Comparison of ENCODE assay signal across 7 cellular contexts in the genomic region with DNA sequence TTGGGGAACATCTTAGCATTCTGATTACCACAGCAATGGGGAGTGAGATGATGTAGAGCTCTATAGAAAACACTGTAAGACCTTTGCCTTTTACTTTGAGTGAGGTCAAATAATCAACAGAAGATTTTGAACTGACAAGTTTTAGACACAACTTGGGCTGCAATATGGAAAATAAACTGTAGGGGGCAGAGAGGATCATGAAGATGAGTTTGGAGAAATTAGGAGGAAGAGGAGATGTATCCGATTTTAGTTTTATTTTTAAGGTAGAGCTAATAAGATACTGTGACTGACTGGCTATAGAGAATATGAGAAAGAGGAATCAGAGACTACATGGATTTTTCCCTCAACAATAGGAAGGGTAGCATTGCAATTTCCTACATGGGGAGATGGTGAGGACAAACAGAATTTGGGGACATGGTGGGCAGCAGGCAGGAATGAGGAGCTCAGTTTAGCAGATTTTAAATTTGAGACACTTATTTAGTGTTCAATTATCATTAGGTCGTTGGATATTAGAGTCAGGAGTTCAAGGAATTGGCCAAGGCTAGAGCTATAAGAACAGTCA.
DNase-seq lines count a peak whose midpoint lies in the region; ATAC-seq and TF ChIP-seq lines count a peak whose summit lies in the region.

No MANE protein-coding gene starts in this region.

- 0 out of 2 replicates have a peak, but pooled peaks have one; percentile 32 for ATAC-seq in HCT116
- ATAC-seq in naive thymus-derived CD4-positive, alpha-beta T cell, result peak; percentile 64

- intact Hi-C loops in HCT116 (cut with micrococcal nuclease), result loop anchor here (2.0 kb wide), 1 partner anchor 564 kb away; a partner anchor contains a TSS
- intact Hi-C loops in mammary epithelial cell (cut with micrococcal nuclease), result loop anchor here (5.0 kb wide), 1 partner anchor 439 kb away; no protein-coding TSS in a partner anchor
- intact Hi-C loops in naive thymus-derived CD4-positive, alpha-beta T cell (cut with micrococcal nuclease), result loop anchor here (1.0 to 10.0 kb wide), 13 partner anchors 10 to 902 kb away; a partner anchor contains a TSS

- no peaks in the 10 kb centered on the region for H3F3A ChIP-seq in DOHH2 (ENCODE audit: control insufficient read depth, insufficient read depth)

- H3K9me3 ChIP-seq in DOHH2 (ENCODE audit: control insufficient read depth, insufficient read depth, low read length) (no peaks in the 10 kb centered on the region), HCT116 (ENCODE audit: control insufficient read depth in 1 of 2, insufficient read depth in 1 of 2, low read depth in 1 of 2, low read length in 2 of 2) (no peaks in the 10 kb centered on the region), mammary epithelial cell (replicated peaks; ENCODE audit: insufficient read depth, low read length) (no peaks in the 10 kb centered on the region)
- H3K9me3 ChIP-seq in naive thymus-derived CD4-positive, alpha-beta T cell (ENCODE audit: control insufficient read depth in 2 of 3, low read length in 3 of 3), result no peaks in the 10 kb centered on the region

- CTCF ChIA-PET in HCT116 (lab: Charles Lee) (interaction anchor here (1.1 kb wide), 1 partner anchor 9 kb away, joined by 3 read pairs; no protein-coding TSS in a partner anchor), mammary epithelial cell (lab: Charles Lee; ENCODE audit: low non-redundant PET) (interaction anchor here (0.6 kb wide), 1 partner anchor 61 kb away, joined by 3 read pairs; no protein-coding TSS in a partner anchor)
- CTCF ChIA-PET in naive thymus-derived CD4-positive, alpha-beta T cell (lab: Charles Lee), result interaction anchor here (0.5 to 2.8 kb wide), 35 partner anchors 8 to 999 kb away, joined by 3 to 17 read pairs (median 4); a partner anchor contains a TSS

- no peak overlapping the region for H3K4me3 Mint-ChIP-seq in naive thymus-derived CD4-positive, alpha-beta T cell

- no peaks in the 10 kb centered on the region for H3K27me3 Mint-ChIP-seq in naive thymus-derived CD4-positive, alpha-beta T cell

- peak; percentile 54 for TF ChIP-seq RAD21 in HCT116 (IDR thresholded peaks at IDR 0.05; ENCODE audit: low read depth)

- peaks cover 9 to 35% (median 25%) of the 10 kb centered on the region in 7 donors for H3K4me1 Mint-ChIP-seq in naive thymus-derived CD4-positive, alpha-beta T cell

- dilution Hi-C loops in mammary epithelial cell (cut with HindIII; ENCODE audit: low sequenced_read_pairs), result no loop called here

- H3K36me3 ChIP-seq in DOHH2 (ENCODE audit: control insufficient read depth, low read length), result no peaks in the 10 kb centered on the region
- H3K36me3 ChIP-seq in HCT116 (ENCODE audit: control insufficient read depth in 1 of 2, insufficient read depth in 2 of 2, low read length in 2 of 2), result no peaks in the 10 kb centered on the region
- peaks cover under 1% of the 10 kb centered on the region for H3K36me3 ChIP-seq in mammary epithelial cell (ENCODE audit: insufficient read depth, low read length)
- no peaks in the 10 kb centered on the region for H3K36me3 ChIP-seq in naive thymus-derived CD4-positive, alpha-beta T cell (ENCODE audit: control insufficient read depth in 2 of 3, insufficient read depth in 3 of 3, low read length in 3 of 3)

- H3K36me3 Mint-ChIP-seq in naive thymus-derived CD4-positive, alpha-beta T cell, result peaks cover 0 to 11% (median 7%) of the 10 kb centered on the region in 5 donors

- H3K9ac ChIP-seq in HCT116 (ENCODE audit: low read length) (no peak overlapping the region), mammary epithelial cell (ENCODE audit: insufficient read depth, low read length) (no peak overlapping the region)

- WGBS in mammary epithelial cell (ENCODE audit: low coverage, missing lambda C conversion rate), result 45% methylated on average over 2 of the region's 2 CpGs

- H3K79me2 ChIP-seq in DOHH2 (ENCODE audit: control insufficient read depth, low read length), result no peaks in the 10 kb centered on the region
- no peaks in the 10 kb centered on the region for H3K79me2 ChIP-seq in HCT116 (ENCODE audit: insufficient read depth, low read length)
- H3K79me2 ChIP-seq in mammary epithelial cell (ENCODE audit: insufficient read depth, low read length), result peaks cover 82% of the 10 kb centered on the region

- no peaks in the 10 kb centered on the region for H3K9me3 Mint-ChIP-seq in naive thymus-derived CD4-positive, alpha-beta T cell

- H3K4me3 ChIP-seq in DOHH2 (ENCODE audit: low read length) (no peak overlapping the region), HCT116 (replicated peaks in 1 of 2; ENCODE audit: low read depth in 1 of 2, low read length in 2 of 2) (no peak overlapping the region), mammary epithelial cell (replicated peaks in 1 of 3; ENCODE audit: insufficient read depth in 1 of 3, low read depth in 2 of 3, low read length in 3 of 3) (no peak overlapping the region)
- no peak overlapping the region for H3K4me3 ChIP-seq in naive thymus-derived CD4-positive, alpha-beta T cell (ENCODE audit: low read length)

- TF ChIP-seq CTCF in DOHH2 (IDR thresholded peaks at IDR 0.05; ENCODE audit: low read depth, low read length, poor library complexity, severe bottlenecking), result peak; percentile 61
- TF ChIP-seq CTCF in HCT116 (IDR thresholded peaks at IDR 0.05 in 2 of 3, conservative IDR thresholded peaks at IDR 0.05 in 1 of 3; ENCODE audit: borderline replicate concordance in 1 of 3, insufficient read depth in 1 of 3, low read depth in 2 of 3, low read length in 2 of 3), result peak in 2 of 3 experiments; percentile 60 to 67; a peak in 4 of 6 replicates
- peak; percentile 42 to 56 for TF ChIP-seq CTCF in mammary epithelial cell (conservative IDR thresholded peaks at IDR 0.05 in 1 of 2, IDR thresholded peaks at IDR 0.05 in 1 of 2; ENCODE audit: extremely low read depth in 1 of 2, insufficient read depth in 1 of 2, low read depth in 1 of 2, low read length in 2 of 2)

- RAD21 ChIA-PET in HCT116 (lab: Charles Lee; ENCODE audit: low non-redundant PET in 1 of 2, low total read pairs in 2 of 2, uncharacterized antibody in 2 of 2, unreplicated experiment in 2 of 2), result no interaction called here

- H3K27me3 ChIP-seq in DOHH2 (ENCODE audit: control insufficient read depth, low read length) (no peaks in the 10 kb centered on the region), HCT116 (ENCODE audit: insufficient read depth, low read length) (no peaks in the 10 kb centered on the region), mammary epithelial cell (ENCODE audit: insufficient read depth, low read length) (no peaks in the 10 kb centered on the region)
- no peaks in the 10 kb centered on the region for H3K27me3 ChIP-seq in naive thymus-derived CD4-positive, alpha-beta T cell (ENCODE audit: control insufficient read depth in 2 of 2, insufficient read depth in 2 of 2, low read length in 2 of 2)

- H2AFZ ChIP-seq in HCT116 (ENCODE audit: low read depth, low read length, poor library complexity, severe bottlenecking) (no peak overlapping the region), mammary epithelial cell (ENCODE audit: low read depth, low read length) (no peak overlapping the region)

- POLR2A ChIA-PET in HCT116 (lab: Charles Lee), result no interaction called here
- POLR2A ChIA-PET in naive thymus-derived CD4-positive, alpha-beta T cell (lab: Charles Lee), result interaction anchor here (0.5 to 3.7 kb wide), 12 partner anchors 9 to 437 kb away, joined by 3 to 18 read pairs (median 3); no protein-coding TSS in a partner anchor

- H3K27ac ChIP-seq in DOHH2 (ENCODE audit: low read depth, low read length) (no peak overlapping the region), HCT116 (ENCODE audit: low read depth, low read length) (no peak overlapping the region), mammary epithelial cell (ENCODE audit: insufficient read depth, low read depth, low read length) (no peak overlapping the region)
- H3K27ac ChIP-seq in naive thymus-derived CD4-positive, alpha-beta T cell (ENCODE audit: low read depth, low read length), result no peak overlapping the region

- H3K4me1 ChIP-seq in DOHH2 (ENCODE audit: control insufficient read depth, low read length), result no peaks in the 10 kb centered on the region
- H3K4me1 ChIP-seq in HCT116 (ENCODE audit: control insufficient read depth in 1 of 2, insufficient read depth in 2 of 2, low read length in 2 of 2), result peaks cover 0 to 6% of the 10 kb centered on the region in 2 experiments; a peak in 1 of 4 replicates
- peaks cover 19% of the 10 kb centered on the region for H3K4me1 ChIP-seq in mammary epithelial cell (ENCODE audit: insufficient read depth, low read length)
- peaks cover 7 to 15% of the 10 kb centered on the region in 2 donors for H3K4me1 ChIP-seq in naive thymus-derived CD4-positive, alpha-beta T cell (ENCODE audit: control insufficient read depth in 2 of 2, insufficient read depth in 2 of 2, low read length in 2 of 2)

- TF ChIP-seq POLR2A in HCT116 (IDR thresholded peaks at IDR 0.05; ENCODE audit: borderline replicate concordance, extremely low read depth, insufficient read depth, insufficient read length), result no peak

- in situ Hi-C loops in mammary epithelial cell (cut with MboI; ENCODE audit: low sequenced_read_pairs in 2 of 2), result no loop called here

- H3K4me2 ChIP-seq in DOHH2 (ENCODE audit: low read length) (no peak overlapping the region), HCT116 (ENCODE audit: low read length) (no peak overlapping the region), mammary epithelial cell (ENCODE audit: insufficient read depth, low read depth, low read length) (no peak overlapping the region)

- DNase-seq in HCT116 (ENCODE audit: low read depth, low spot score) (no peak), mammary epithelial cell (no peak), NK-92 (lab: John Stamatoyannopoulos, UW; ENCODE audit: unreplicated experiment) (no peak), NCI-H2029 (lab: John Stamatoyannopoulos, UW) (no peak), kidney glomerular epithelial cell (lab: John Stamatoyannopoulos, UW) (no peak)
- peak in 7 of 9 donors; percentile 26 to 53 (median 38) for DNase-seq in naive thymus-derived CD4-positive, alpha-beta T cell

- BruUV-seq in HCT116 (replicated peaks; lab: Mats Ljungman, UMichigan) (no TSS peak), mammary epithelial cell (replicated peaks; lab: Mats Ljungman, UMichigan) (no TSS peak)

- H3K27ac Mint-ChIP-seq in naive thymus-derived CD4-positive, alpha-beta T cell, result no peak overlapping the region

- H3K9me2 ChIP-seq in DOHH2 (replicated peaks; ENCODE audit: control insufficient read depth, low read length) (no peaks in the 10 kb centered on the region), HCT116 (ENCODE audit: insufficient read depth) (no peaks in the 10 kb centered on the region)

- H4K20me1 ChIP-seq in DOHH2 (ENCODE audit: control insufficient read depth, insufficient read depth, low read depth, low read length) (no peaks in the 10 kb centered on the region), HCT116 (ENCODE audit: insufficient read depth) (no peaks in the 10 kb centered on the region), mammary epithelial cell (ENCODE audit: insufficient read depth, low read length) (no peaks in the 10 kb centered on the region)

TF ChIP-seq in HCT116, 20 proteins besides CTCF, POLR2A, EP300 and RAD21 (continues in another document):
- no peak for TF ChIP-seq CEBPB (IDR thresholded peaks at IDR 0.05; ENCODE audit: low read depth)
- TF ChIP-seq EZH2 (IDR thresholded peaks at IDR 0.05), result no peak
- TF ChIP-seq ZNF274 (IDR thresholded peaks at IDR 0.05; ENCODE audit: low read depth, low read length), result no peak
- TF ChIP-seq FOSL1 (IDR thresholded peaks at IDR 0.05; ENCODE audit: low read depth), result no peak

Comparison
In these comparisons a context has a peak if more than half of its experiments do, and no peak if none do; other contexts are left out.
1. DNase-seq: peak in naive thymus-derived CD4-positive, alpha-beta T cell (7 of 9); none in HCT116 (single experiment), mammary epithelial cell (single experiment), NK-92 (single experiment), NCI-H2029 (single experiment) and kidney glomerular epithelial cell (single experiment).
2. Peak in every context shown above with its lines, with median percentiles within 50 percentile points of each other: CTCF ChIP-seq.